In genomic region chr10:59580257-59580863, GRCh38 we compare ENCODE assay signal across 9 cellular contexts.
A peak's percentile ranks its signal among the peaks of the same experiment; 100 is the strongest.
DNase-seq lines count a peak whose midpoint lies in the region; ATAC-seq, FAIRE-seq and TF ChIP-seq lines count a peak whose summit lies in the region.
"Had no signal": no experiment of that assay in that cellular context is flagged by ENCODE, and none has a peak within 500 bp of the region (broad histone marks: within the 10 kb centered on the region; RNA-seq: fewer than 3 reads in every experiment).

No MANE protein-coding gene starts in this region.

- ATAC-seq in stimulated activated naive CD8-positive, alpha-beta T cell treated with anti-CD3 and anti-CD28 coated beads, Interleukin-15, Interleukin-2, amounts not matched to agents 100 U/mL and 50 U/mL, for 24 hours: no peak
- no peak for ATAC-seq in HG03571 (IDR thresholded peaks at IDR 0.05; ENCODE audit: unreplicated experiment)

- peak overlapping the region in 1 of 59 donors; percentile 22 for H3K4me3 ChIP-seq in dorsolateral prefrontal cortex
- H3K4me3 ChIP-seq: upper lobe of left lung had no signal

- intact Hi-C loops in dorsolateral prefrontal cortex (cut with DNase I): loop anchor here (2.0 to 10.0 kb wide), 5 partner anchors 216 to 626 kb away; partner anchors contain the start of genes FAM13C (in 1 of the 2) and PHYHIPL (in 1 of the 2)

- H3K36me3 Mint-ChIP-seq in nephron progenitor cell (ENCODE audit: low read depth): no peaks in the 10 kb centered on the region

- peak; percentile 35 to 86 (median 72) for TF ChIP-seq CTCF in dorsolateral prefrontal cortex (IDR thresholded peaks at IDR 0.05 in 54 of 56, conservative IDR thresholded peaks at IDR 0.05 in 2 of 56; ENCODE audit: low read depth in 1 of 56, partially characterized antibody in 56 of 56)
- TF ChIP-seq CTCF in nephron progenitor cell (IDR thresholded peaks at IDR 0.05): peak; percentile 31

- no peaks in the 10 kb centered on the region for H3K27me3 ChIP-seq in dorsolateral prefrontal cortex
- H3K27me3 ChIP-seq: upper lobe of left lung had no signal

- H3K27ac ChIP-seq in dorsolateral prefrontal cortex: peak overlapping the region in 33 of 59 donors; percentile 2 to 81 (median 46)
- H3K27ac ChIP-seq: upper lobe of left lung had no signal

- H3K4me3 Mint-ChIP-seq in nephron progenitor cell: no peak overlapping the region

- DNase-seq in ELR (ENCODE audit: low read depth) (peak; percentile 23), NCI-H2196 (lab: John Stamatoyannopoulos, UW; ENCODE audit: unreplicated experiment) (peak; percentile 11), dorsolateral prefrontal cortex (no peak), nephron progenitor cell (no peak), GM19239 (ENCODE audit: insufficient read length, low spot score) (no peak), NK-92 (lab: John Stamatoyannopoulos, UW; ENCODE audit: unreplicated experiment) (no peak)
- no peak for DNase-seq in stimulated activated naive CD8-positive, alpha-beta T cell treated with anti-CD3 and anti-CD28 coated beads, Interleukin-15, Interleukin-2, amounts not matched to agents 100 U/mL and 50 U/mL, for 24 hours
- DNase-seq: upper lobe of left lung had no signal

- H3K9me3 Mint-ChIP-seq in nephron progenitor cell: no peaks in the 10 kb centered on the region

- no peaks in the 10 kb centered on the region for H3K4me1 Mint-ChIP-seq in nephron progenitor cell

- no peak overlapping the region for H3K27ac Mint-ChIP-seq in nephron progenitor cell

- peaks cover 14% of the 10 kb centered on the region for H3K27me3 Mint-ChIP-seq in nephron progenitor cell (ENCODE audit: low read depth, poor library complexity)

- no peak for FAIRE-seq in GM19239 (lab: Jason Lieb, UNC)

Comparison
In these comparisons a context has a peak if more than half of its experiments do, and no peak if none do; other contexts are left out.
1. DNase-seq: peak in ELR (single experiment) and NCI-H2196 (single experiment); none in dorsolateral prefrontal cortex (0 of 10), nephron progenitor cell (single experiment), GM19239 (single experiment), stimulated activated naive CD8-positive, alpha-beta T cell treated with anti-CD3 and anti-CD28 coated beads, Interleukin-15, Interleukin-2, amounts not matched to agents 100 U/mL and 50 U/mL, for 24 hours (single experiment) and NK-92 (single experiment).